ENCODE assay signal across 15 cellular contexts in the genomic region with DNA sequence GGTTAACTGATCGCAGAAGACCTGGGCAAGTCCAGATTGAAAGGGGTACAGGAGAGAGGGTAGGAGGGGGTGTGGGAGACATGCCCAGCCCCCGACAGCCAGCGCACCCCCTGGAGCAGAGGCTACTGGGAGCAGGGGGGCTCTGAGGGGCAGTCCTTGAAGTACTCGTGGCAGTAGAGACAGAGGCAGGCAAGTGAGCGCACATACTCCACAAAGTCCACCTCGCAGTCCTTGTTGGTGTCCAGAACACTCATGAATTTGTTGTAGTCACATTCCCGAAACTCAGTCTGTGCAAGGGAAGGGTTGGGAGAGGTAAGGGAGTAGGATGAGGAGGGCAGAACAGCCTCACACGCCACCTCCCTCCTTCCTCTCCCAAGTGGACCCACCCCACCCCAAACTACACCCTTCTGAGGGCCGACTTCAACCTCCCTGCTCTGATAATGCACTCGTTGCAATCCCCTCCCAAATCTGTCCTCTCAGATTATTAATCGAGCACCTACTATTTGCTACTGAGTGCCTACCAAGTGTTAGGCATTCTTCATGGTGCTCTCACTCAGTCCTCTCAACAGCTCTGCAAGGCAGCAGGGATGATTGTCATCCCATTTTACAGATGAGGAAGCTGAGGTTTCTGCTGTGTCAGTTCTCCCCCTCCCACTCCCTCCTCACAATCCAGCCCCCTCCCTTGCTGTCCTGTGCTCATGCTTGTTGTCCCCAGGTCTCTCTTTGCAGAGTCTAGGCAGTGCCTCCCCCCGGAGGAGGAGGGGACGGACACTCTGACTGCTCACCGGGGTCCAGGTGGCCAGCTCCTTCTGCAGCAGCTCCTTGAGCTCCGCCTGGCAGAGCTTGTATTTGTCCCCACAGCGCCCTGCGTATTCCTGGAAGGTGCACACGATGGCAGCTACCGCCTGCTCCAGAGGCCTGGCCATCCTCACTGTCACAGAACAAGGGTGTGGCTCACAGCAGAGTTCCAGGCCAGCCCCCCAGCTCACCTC. TPM values are rescaled to one million over a fixed set of nuclear protein-coding genes. Genes with fewer than 3 reads are reported as not detected.
DNase-seq lines count a peak whose midpoint lies in the region; ATAC-seq and TF ChIP-seq lines count a peak whose summit lies in the region.
"Had no signal": no experiment of that assay in that cellular context is flagged by ENCODE, and none has a peak within 500 bp of the region (broad histone marks: within the 10 kb centered on the region; RNA-seq: fewer than 3 reads in every experiment).

No MANE protein-coding gene starts in this region.

- POLR2A ChIA-PET in CD4-positive, alpha-beta T cell (lab: Charles Lee): interaction anchor here (0.7 to 1.2 kb wide), 2 partner anchors 14 to 16 kb away, joined by 3 read pairs; no protein-coding TSS in a partner anchor

- ATAC-seq in CD4-positive, alpha-beta T cell (ENCODE audit: poor library complexity): no peak
- ATAC-seq in natural killer cell treated with Interleukin-12 subunit alpha and Interleukin-12 subunit beta and Interleukin-15 and Interleukin-18, amount 100 ng/mL, for 72 hours: no peak
- ATAC-seq: effector memory CD8-positive, alpha-beta T cell; right lobe of liver had no signal

- H3K9me3 Mint-ChIP-seq in CD4-positive, alpha-beta T cell: no peaks in the 10 kb centered on the region
- no peaks in the 10 kb centered on the region for H3K9me3 Mint-ChIP-seq in natural killer cell treated with Interleukin-12 subunit alpha and Interleukin-12 subunit beta and Interleukin-15 and Interleukin-18, amount 100 ng/mL, for 72 hours
- H3K9me3 Mint-ChIP-seq: effector memory CD8-positive, alpha-beta T cell had no signal

- TF ChIP-seq CTCF in CD4-positive, alpha-beta T cell (IDR thresholded peaks at IDR 0.05): no peak
- no peak for TF ChIP-seq CTCF in Loucy (conservative IDR thresholded peaks at IDR 0.05; ENCODE audit: low read length)

- H3K9me2 ChIP-seq in Loucy (replicated peaks; ENCODE audit: low read depth, low read length): no peaks in the 10 kb centered on the region

- no peaks in the 10 kb centered on the region for H3K9me3 ChIP-seq in CD4-positive, alpha-beta T cell (ENCODE audit: control insufficient read depth, low read length)
- H3K9me3 ChIP-seq in Loucy (ENCODE audit: insufficient read depth, low read depth, low read length) (no peaks in the 10 kb centered on the region), esophagus (ENCODE audit: control insufficient read depth in 2 of 2, insufficient read depth in 1 of 2, low read depth in 1 of 2, low read length in 1 of 2) (no peaks in the 10 kb centered on the region), skeletal muscle satellite cell (replicated peaks; ENCODE audit: low read length) (no peaks in the 10 kb centered on the region)
- H3K9me3 ChIP-seq: right lobe of liver had no signal

- no peaks in the 10 kb centered on the region for H3K27me3 Mint-ChIP-seq in CD4-positive, alpha-beta T cell
- peaks cover 0 to 3% of the 10 kb centered on the region in 2 donors for H3K27me3 Mint-ChIP-seq in natural killer cell treated with Interleukin-12 subunit alpha and Interleukin-12 subunit beta and Interleukin-15 and Interleukin-18, amount 100 ng/mL, for 72 hours
- H3K27me3 Mint-ChIP-seq: effector memory CD8-positive, alpha-beta T cell had no signal

- peak overlapping the region; percentile 62 for H3K4me3 Mint-ChIP-seq in CD4-positive, alpha-beta T cell
- H3K4me3 Mint-ChIP-seq in natural killer cell treated with Interleukin-12 subunit alpha and Interleukin-12 subunit beta and Interleukin-15 and Interleukin-18, amount 100 ng/mL, for 72 hours: no peak overlapping the region
- H3K4me3 Mint-ChIP-seq: effector memory CD8-positive, alpha-beta T cell had no signal

- peaks cover 29% of the 10 kb centered on the region for H3K79me2 ChIP-seq in Loucy (ENCODE audit: insufficient read depth, low read length)

- peaks cover 28% of the 10 kb centered on the region for H3K36me3 Mint-ChIP-seq in CD4-positive, alpha-beta T cell (ENCODE audit: low read depth)
- H3K36me3 Mint-ChIP-seq in natural killer cell treated with Interleukin-12 subunit alpha and Interleukin-12 subunit beta and Interleukin-15 and Interleukin-18, amount 100 ng/mL, for 72 hours: no peaks in the 10 kb centered on the region

- no peak for DNase-seq in CD4-positive, alpha-beta T cell
- DNase-seq in natural killer cell treated with Interleukin-12 subunit alpha and Interleukin-12 subunit beta and Interleukin-15 and Interleukin-18, amount 100 ng/mL, for 72 hours (ENCODE audit: low spot score): no peak
- no peak for DNase-seq in NCI-H1105 treated with DMSO at 0.1 percent for 48 hours (lab: John Stamatoyannopoulos, UW)
- no peak for DNase-seq in AG08395 (ENCODE audit: low spot score)
- no peak for DNase-seq in NCI-H1092 treated with DMSO at 0.1 percent for 48 hours (lab: John Stamatoyannopoulos, UW)
- DNase-seq: amygdala; effector memory CD8-positive, alpha-beta T cell; HCEC 1CT; MM.1S; NCI-H524 treated with DMSO at 0.1 percent for 48 hours had no signal

- WGBS in esophagus, 2 donors: 81 to 83% methylated on average over 19 of the region's 19 CpGs

- H3K36me3 ChIP-seq in Loucy (ENCODE audit: insufficient read depth, low read length): peaks cover 13% of the 10 kb centered on the region; the same call in 1 of the 2 replicates
- peaks cover 0 to 4% of the 10 kb centered on the region in 2 donors for H3K36me3 ChIP-seq in esophagus (ENCODE audit: control insufficient read depth in 2 of 2, insufficient read depth in 2 of 2, low read length in 1 of 2)
- no peaks in the 10 kb centered on the region for H3K36me3 ChIP-seq in skeletal muscle satellite cell (ENCODE audit: insufficient read depth, low read length)
- H3K36me3 ChIP-seq: right lobe of liver had no signal

- H3F3A ChIP-seq in Loucy (ENCODE audit: low read depth): peaks cover 10% of the 10 kb centered on the region

- H3K4me3 ChIP-seq in Loucy (ENCODE audit: low read length, poor library complexity, severe bottlenecking) (no peak overlapping the region), esophagus (ENCODE audit: low read depth in 1 of 2, low read length in 2 of 2) (no peak overlapping the region), skeletal muscle satellite cell (ENCODE audit: low read length) (no peak overlapping the region)
- H3K4me3 ChIP-seq: right lobe of liver had no signal

- intact Hi-C loops in CD4-positive, alpha-beta T cell (cut with DNase I, micrococcal nuclease): loop anchor here in 1 of 2 experiments (2.0 to 5.0 kb wide), 2 partner anchors 19 to 84 kb away; a partner anchor contains a TSS

- peaks cover 67% of the 10 kb centered on the region for H3K4me1 ChIP-seq in Loucy (ENCODE audit: insufficient read depth, low read length, poor library complexity, severe bottlenecking)
- H3K4me1 ChIP-seq in esophagus (ENCODE audit: control insufficient read depth in 2 of 2, insufficient read depth in 2 of 2, low read length in 1 of 2): peaks cover 28 to 64% of the 10 kb centered on the region in 2 donors
- H3K4me1 ChIP-seq in skeletal muscle satellite cell (ENCODE audit: control insufficient read depth, insufficient read depth, low read length): peaks cover 60% of the 10 kb centered on the region
- H3K4me1 ChIP-seq: right lobe of liver had no signal

- peaks cover 20% of the 10 kb centered on the region for H4K20me1 ChIP-seq in Loucy (ENCODE audit: insufficient read depth, low read length, poor library complexity, severe bottlenecking)

- H3K27me3 ChIP-seq in CD4-positive, alpha-beta T cell (ENCODE audit: control insufficient read depth, insufficient read depth, low read length): no peaks in the 10 kb centered on the region
- H3K27me3 ChIP-seq in Loucy (ENCODE audit: insufficient read depth, low read length, poor library complexity, severe bottlenecking) (no peaks in the 10 kb centered on the region), esophagus (ENCODE audit: control insufficient read depth in 1 of 2, insufficient read depth in 2 of 2, low read length in 2 of 2) (no peaks in the 10 kb centered on the region), skeletal muscle satellite cell (ENCODE audit: control insufficient read depth, insufficient read depth, low read length) (no peaks in the 10 kb centered on the region)
- H3K27me3 ChIP-seq: right lobe of liver had no signal

- H3K4me1 Mint-ChIP-seq in CD4-positive, alpha-beta T cell (ENCODE audit: low read depth): peaks cover 47% of the 10 kb centered on the region
- H3K4me1 Mint-ChIP-seq in natural killer cell treated with Interleukin-12 subunit alpha and Interleukin-12 subunit beta and Interleukin-15 and Interleukin-18, amount 100 ng/mL, for 72 hours (ENCODE audit: low read depth in 2 of 2): peaks cover 32 to 37% of the 10 kb centered on the region in 2 donors

- peak overlapping the region; percentile 95 for H3K9ac ChIP-seq in Loucy (ENCODE audit: low read depth, low read length, poor library complexity, severe bottlenecking)
- H3K9ac ChIP-seq in skeletal muscle satellite cell (ENCODE audit: low read depth, low read length): peak overlapping the region; percentile 66

- no peak overlapping the region for H3K27ac ChIP-seq in CD4-positive, alpha-beta T cell (ENCODE audit: low read depth, low read length)
- H3K27ac ChIP-seq in esophagus (ENCODE audit: low read depth in 2 of 2, low read length in 1 of 2): peak overlapping the region; percentile 57 to 99
- H3K27ac ChIP-seq: right lobe of liver had no signal

- no peak overlapping the region for H2AFZ ChIP-seq in Loucy (ENCODE audit: low read length)

- CTCF ChIA-PET in CD4-positive, alpha-beta T cell (lab: Charles Lee): interaction anchor here (0.6 to 1.4 kb wide), 2 partner anchors 15 to 21 kb away, joined by 3 to 5 read pairs; no protein-coding TSS in a partner anchor

- H3K4me2 ChIP-seq in Loucy (ENCODE audit: low read depth, low read length, poor library complexity, severe bottlenecking) (peak overlapping the region; percentile 98), skeletal muscle satellite cell (ENCODE audit: low read length) (no peak overlapping the region)

- peak overlapping the region; percentile 98 for H3K27ac Mint-ChIP-seq in CD4-positive, alpha-beta T cell
- H3K27ac Mint-ChIP-seq in natural killer cell treated with Interleukin-12 subunit alpha and Interleukin-12 subunit beta and Interleukin-15 and Interleukin-18, amount 100 ng/mL, for 72 hours: peak overlapping the region in 1 of 2 donors; percentile 56

RNA-seq across cellular contexts. Expression of a gene that starts 1.2 kb away (rescaled TPM):
- total RNA-seq in CD4-positive, alpha-beta T cell: not detected
- polyA plus RNA-seq in esophagus: 10 to 100 TPM; 10.2 to 27.5 TPM
- 11.6 and 13.2 TPM in 2 replicates for total RNA-seq in skeletal muscle satellite cell (2012; rRNA removed)
- not detected for total RNA-seq in natural killer cell treated with Interleukin-12 subunit alpha and Interleukin-12 subunit beta and Interleukin-15 and Interleukin-18, amount 100 ng/mL, for 72 hours
- total RNA-seq: mononuclear cell had no signal

RNA-seq across cellular contexts. Expression of a gene that starts 2.2 kb away (rescaled TPM):
- total RNA-seq in CD4-positive, alpha-beta T cell: 100 to 1,000 TPM; 297 to 299 TPM
- 100 to 1,000 TPM; 145 to 249 TPM for polyA plus RNA-seq in esophagus
- 169 and 399 TPM in 2 replicates for total RNA-seq in skeletal muscle satellite cell (2012; rRNA removed)
- total RNA-seq in natural killer cell treated with Interleukin-12 subunit alpha and Interleukin-12 subunit beta and Interleukin-15 and Interleukin-18, amount 100 ng/mL, for 72 hours: 100 to 1,000 TPM in 1 of 2 donors, 10 to 100 TPM in 1; 85.4 to 124 TPM

RNA-seq across cellular contexts. Expression of a gene that starts 7.1 kb away (rescaled TPM):
- 1 to 10 TPM in 1 of 2 experiments, under 1 TPM in 1; 0.80 to 1.3 TPM for total RNA-seq in CD4-positive, alpha-beta T cell
- polyA plus RNA-seq in esophagus: under 1 TPM in 1 of 2 donors, not detected in 1; 0.11 TPM
- total RNA-seq in skeletal muscle satellite cell (2012; rRNA removed): 1.3 TPM in 1 of 2 replicates, not detected in the other
- total RNA-seq in natural killer cell treated with Interleukin-12 subunit alpha and Interleukin-12 subunit beta and Interleukin-15 and Interleukin-18, amount 100 ng/mL, for 72 hours: not detected
- total RNA-seq: mononuclear cell, right lobe of liver had no signal

RNA-seq across cellular contexts. Expression of a gene that starts 12.1 kb away (rescaled TPM):
- 100 to 1,000 TPM; 172 to 175 TPM for total RNA-seq in CD4-positive, alpha-beta T cell
- polyA plus RNA-seq in esophagus: 1,000 to 10,000 TPM in 1 of 2 donors, 100 to 1,000 TPM in 1; 936 to 2,978 TPM
- total RNA-seq in skeletal muscle satellite cell (2012; rRNA removed): 1,129 and 1,390 TPM in 2 replicates
- 100 to 1,000 TPM in 1 of 2 donors, 10 to 100 TPM in 1; 90.9 to 106 TPM for total RNA-seq in natural killer cell treated with Interleukin-12 subunit alpha and Interleukin-12 subunit beta and Interleukin-15 and Interleukin-18, amount 100 ng/mL, for 72 hours

RNA-seq across cellular contexts. Expression of a gene that starts 17.8 kb away (rescaled TPM):
- not detected for total RNA-seq in CD4-positive, alpha-beta T cell
- polyA plus RNA-seq in esophagus: 1,000 to 10,000 TPM; 2,831 to 3,591 TPM
- total RNA-seq in skeletal muscle satellite cell (2012; rRNA removed): 2.5 and 3.9 TPM in 2 replicates
- total RNA-seq in natural killer cell treated with Interleukin-12 subunit alpha and Interleukin-12 subunit beta and Interleukin-15 and Interleukin-18, amount 100 ng/mL, for 72 hours: under 1 TPM in 1 of 2 donors, not detected in 1; 0.48 TPM
- total RNA-seq: right lobe of liver had no signal
